In the genomic region with DNA sequence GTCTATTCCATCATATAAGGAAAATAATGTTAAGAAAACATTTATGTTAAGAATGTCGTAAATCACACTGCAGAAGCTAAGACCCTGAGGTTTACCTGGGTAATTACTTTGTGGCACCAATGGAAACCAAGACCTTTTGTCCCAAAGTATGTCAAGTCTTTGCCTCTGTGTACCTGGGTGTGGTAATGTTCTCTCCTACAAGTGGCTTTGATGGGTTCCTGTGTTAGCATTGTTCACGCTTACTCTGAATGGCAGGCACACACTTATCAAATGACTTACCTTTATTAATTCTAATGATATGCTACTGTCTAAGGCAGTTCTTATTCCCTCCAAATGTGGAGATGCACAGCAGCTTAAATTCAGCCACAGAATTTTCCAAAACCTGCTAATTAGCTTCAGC, we compare ENCODE assay signal across 8 cellular contexts.
"Had no signal": no experiment of that assay in that cellular context is flagged by ENCODE, and none has a peak within 500 bp of the region (broad histone marks: within the 10 kb centered on the region; RNA-seq: fewer than 3 reads in every experiment).

No MANE protein-coding gene starts in this region.

- H3K27ac ChIP-seq: HL-60, KMS-11 had no signal

- FAIRE-seq: HepG2, HTR-8/SVneo, K562 had no signal

- H3K4me3 ChIP-seq: K562 had no signal

- DNase-seq: IMR-90, KBM-7, KG1 had no signal

- ATAC-seq: HepG2, K562 had no signal
